In the genomic region with DNA sequence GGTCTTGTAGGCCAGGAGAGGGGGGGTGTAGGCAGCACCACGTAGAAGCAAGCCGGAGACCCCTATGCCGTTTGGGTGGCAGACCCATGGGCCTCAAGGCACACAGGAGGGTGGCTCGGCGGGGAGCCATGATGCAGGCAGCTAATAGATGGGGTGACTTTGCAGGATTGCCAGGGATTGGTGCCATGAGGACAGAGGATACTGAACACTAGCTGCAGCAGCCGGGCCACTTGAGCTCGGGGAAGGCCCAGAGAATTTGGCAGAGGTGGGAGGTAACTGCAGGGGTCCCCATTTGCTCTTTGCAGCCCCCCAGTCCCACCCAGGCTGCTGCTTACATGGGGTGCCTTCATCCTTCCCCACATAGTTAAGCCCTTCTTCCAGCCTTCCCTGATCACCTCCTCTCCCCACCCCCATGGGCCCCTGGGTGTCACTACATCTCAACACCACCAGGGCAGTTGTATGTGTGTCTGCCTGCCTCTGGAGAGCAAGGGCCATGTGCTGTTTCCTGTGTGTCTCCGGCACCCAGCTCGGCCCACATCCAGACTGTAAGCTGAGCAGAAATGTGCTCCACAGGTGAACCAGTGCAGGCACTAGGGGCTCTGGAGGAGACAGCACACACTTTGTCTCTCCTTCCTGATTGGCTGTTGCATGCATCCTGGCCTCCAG, we compare ENCODE assay signal across 8 cellular contexts. TPM values are rescaled to one million over a fixed set of nuclear protein-coding genes. Genes with fewer than 3 reads are reported as not detected.
DNase-seq lines count a peak whose midpoint lies in the region; ATAC-seq and TF ChIP-seq lines count a peak whose summit lies in the region.

No MANE protein-coding gene starts in this region.

- ATAC-seq in HG03108 (IDR thresholded peaks at IDR 0.05; ENCODE audit: unreplicated experiment) = no peak
- no peak for ATAC-seq in GM21515 (IDR thresholded peaks at IDR 0.05; ENCODE audit: unreplicated experiment)

- peaks cover 5% of the 10 kb centered on the region for H3K27me3 Mint-ChIP-seq in neural progenitor cell (ENCODE audit: insufficient read depth, low read depth)

- H3K4me2 ChIP-seq in Loucy (ENCODE audit: low read depth, low read length, poor library complexity, severe bottlenecking) (peak overlapping the region; percentile 75), neural progenitor cell (peak overlapping the region; percentile 98)

- H3K9me3 ChIP-seq in Loucy (ENCODE audit: insufficient read depth, low read depth, low read length) = no peaks in the 10 kb centered on the region
- H3K9me3 ChIP-seq in neural progenitor cell (ENCODE audit: low read depth) = no peaks in the 10 kb centered on the region

- H4K20me1 ChIP-seq in Loucy (ENCODE audit: insufficient read depth, low read length, poor library complexity, severe bottlenecking) = peaks cover 72% of the 10 kb centered on the region
- peaks cover 97% of the 10 kb centered on the region for H4K20me1 ChIP-seq in neural progenitor cell (ENCODE audit: low read depth)

- H3F3A ChIP-seq in Loucy (ENCODE audit: low read depth) (no peaks in the 10 kb centered on the region), neural progenitor cell (ENCODE audit: low read depth) (peaks cover 59% of the 10 kb centered on the region)

- H3K4me3 ChIP-seq in Loucy (ENCODE audit: low read length, poor library complexity, severe bottlenecking) = peak overlapping the region; percentile 80
- H3K4me3 ChIP-seq in neural progenitor cell = peak overlapping the region; percentile 68

- H3K79me2 ChIP-seq in Loucy (ENCODE audit: insufficient read depth, low read length) = peaks cover 83% of the 10 kb centered on the region
- peaks cover 16% of the 10 kb centered on the region for H3K79me2 ChIP-seq in neural progenitor cell (ENCODE audit: low read depth)

- peak overlapping the region; percentile 90 for H3K27ac ChIP-seq in caudate nucleus (ENCODE audit: low read depth, low read length)
- H3K27ac ChIP-seq in neural progenitor cell = no peak overlapping the region

- peaks cover 42% of the 10 kb centered on the region for H3K4me1 ChIP-seq in Loucy (ENCODE audit: insufficient read depth, low read length, poor library complexity, severe bottlenecking)
- peaks cover 59% of the 10 kb centered on the region for H3K4me1 ChIP-seq in neural progenitor cell

- peak overlapping the region; percentile 3 for H3K27ac Mint-ChIP-seq in neural progenitor cell

- H2AFZ ChIP-seq in Loucy (ENCODE audit: low read length) (no peak overlapping the region), neural progenitor cell (replicated peaks) (no peak overlapping the region)

- H3K27me3 ChIP-seq in Loucy (ENCODE audit: insufficient read depth, low read length, poor library complexity, severe bottlenecking) (no peaks in the 10 kb centered on the region), neural progenitor cell (peaks cover 19% of the 10 kb centered on the region)

- in situ Hi-C loops in G401 (cut with HindIII; ENCODE audit: low sequenced_read_pairs) = no loop called here

- no peaks in the 10 kb centered on the region for H3K9me2 ChIP-seq in Loucy (replicated peaks; ENCODE audit: low read depth, low read length)

- H3K9ac ChIP-seq in Loucy (ENCODE audit: low read depth, low read length, poor library complexity, severe bottlenecking) = peak overlapping the region; percentile 80
- H3K9ac ChIP-seq in neural progenitor cell = no peak overlapping the region

- TF ChIP-seq CTCF in Loucy (conservative IDR thresholded peaks at IDR 0.05; ENCODE audit: low read length) = peak; percentile 42; the same call in 1 of the 2 replicates
- peak; percentile 19 for TF ChIP-seq CTCF in neural progenitor cell (IDR thresholded peaks at IDR 0.05)

- no peaks in the 10 kb centered on the region for H3K9me3 Mint-ChIP-seq in neural progenitor cell

- peak overlapping the region; percentile 87 for H3K4me3 Mint-ChIP-seq in neural progenitor cell

- H3K4me1 Mint-ChIP-seq in neural progenitor cell = peaks cover 67% of the 10 kb centered on the region

- DNase-seq in G401 (ENCODE audit: low spot score) (peak; percentile 40), caudate nucleus (lab: John Stamatoyannopoulos, UW) (peak in 6 of 61 donors; percentile 18 to 58 (median 53)), neural progenitor cell (ENCODE audit: low spot score) (peak; percentile 56), NCI-H1105 treated with DMSO at 0.1 percent for 48 hours (lab: John Stamatoyannopoulos, UW) (no peak)
- no peak for DNase-seq in stimulated activated CD4-positive, alpha-beta T cell treated with anti-CD3 and anti-CD28 coated beads, Interleukin-1b, Interleukin-23, amount 100 ng/mL, for 48 hours

- peaks cover 4% of the 10 kb centered on the region; the same call in 1 of the 2 replicates for H3K36me3 ChIP-seq in Loucy (ENCODE audit: insufficient read depth, low read length)
- no peaks in the 10 kb centered on the region for H3K36me3 ChIP-seq in neural progenitor cell

- H3K36me3 Mint-ChIP-seq in neural progenitor cell = no peaks in the 10 kb centered on the region

RNA-seq across cellular contexts. Expression of a gene that starts 52.1 kb away (rescaled TPM):
- total RNA-seq in G401 (2014; rRNA removed; shearing (Covaris generic)) = 116 and 155 TPM in 2 replicates
- total RNA-seq in neural progenitor cell (ENCODE audit: low replicate concordance) = 12.7 and 41.0 TPM in 2 replicates

Comparison
In these comparisons a context has a peak if more than half of its experiments do, and no peak if none do; other contexts are left out.
1. DNase-seq: peak in G401 (single experiment) and neural progenitor cell (single experiment); none in NCI-H1105 treated with DMSO at 0.1 percent for 48 hours (single experiment) and stimulated activated CD4-positive, alpha-beta T cell treated with anti-CD3 and anti-CD28 coated beads, Interleukin-1b, Interleukin-23, amount 100 ng/mL, for 48 hours (single experiment).